ENCODE assay signal across 23 cellular contexts in genomic region chr1:31498376-31499040, GRCh38.
"Had no signal": no experiment of that assay in that cellular context is flagged by ENCODE, and none has a peak within 500 bp of the region (broad histone marks: within the 10 kb centered on the region; RNA-seq: fewer than 3 reads in every experiment).

No MANE protein-coding gene starts in this region.

- FAIRE-seq: endometrium, kidney, urothelium cell line had no signal

- H3K9ac ChIP-seq: neural progenitor cell had no signal

- H3K36me3 ChIP-seq: gastrocnemius medialis, neural progenitor cell, prostate gland, sigmoid colon, spleen, tibial artery, upper lobe of left lung had no signal

- H3K27me3 ChIP-seq: gastrocnemius medialis, hepatocyte, neural progenitor cell, sigmoid colon, testis, upper lobe of left lung had no signal

- H3K9me3 ChIP-seq: gastrocnemius medialis, prostate gland, sigmoid colon, spleen, testis, tibial artery, upper lobe of left lung had no signal

- H3K4me1 ChIP-seq: gastrocnemius medialis, prostate gland, sigmoid colon, spleen, testis, tibial artery, upper lobe of left lung had no signal

- ATAC-seq: gastrocnemius medialis; left lobe of liver; naive thymus-derived CD4-positive, alpha-beta T cell; right cardiac atrium; stimulated activated naive CD8-positive, alpha-beta T cell treated with anti-CD3 and anti-CD28 coated beads, Interleukin-15, Interleukin-2, amounts not matched to agents 100 U/mL and 50 U/mL, for 24 hours had no signal

- DNase-seq: dermis blood vessel endothelial cell; effector memory CD4-positive, alpha-beta T cell; gastrocnemius medialis; kidney; midbrain; naive thymus-derived CD4-positive, alpha-beta T cell; right cardiac atrium; sigmoid colon; spleen; stimulated activated CD4-positive, alpha-beta T cell treated with anti-CD3 and anti-CD28 coated beads, Interleukin-4, amount 100 ng/mL, for 4 hours; stimulated activated naive CD8-positive, alpha-beta T cell treated with anti-CD3 and anti-CD28 coated beads, Interleukin-15, Interleukin-2, amounts not matched to agents 100 U/mL and 50 U/mL, for 24 hours; substantia nigra; testis; tibial artery; upper lobe of left lung had no signal

- H3K4me2 ChIP-seq: hepatocyte, neural progenitor cell had no signal

- H3K79me2 ChIP-seq: hepatocyte had no signal

- H2AFZ ChIP-seq: hepatocyte, neural progenitor cell had no signal

- H3K27ac ChIP-seq: coronary artery, gastrocnemius medialis, hepatocyte, neural progenitor cell, prostate gland, sigmoid colon, spleen, testis, tibial artery, upper lobe of left lung had no signal

- H3K4me3 ChIP-seq: coronary artery, gastrocnemius medialis, hepatocyte, lung, neural progenitor cell, prostate gland, sigmoid colon, spleen, testis, tibial artery, upper lobe of left lung had no signal
